In genomic region chr15:48572823-48573222, GRCh38 we compare ENCODE assay signal across 17 cellular contexts.
DNase-seq lines count a peak whose midpoint lies in the region; TF ChIP-seq lines count a peak whose summit lies in the region.
"Had no signal": no experiment of that assay in that cellular context is flagged by ENCODE, and none has a peak within 500 bp of the region (broad histone marks: within the 10 kb centered on the region; RNA-seq: fewer than 3 reads in every experiment).

No MANE protein-coding gene starts in this region.

- H2BK15ac ChIP-seq in mesendoderm (replicated peaks; ENCODE audit: low read depth), result no peak overlapping the region

- H3K27ac ChIP-seq in GM23248 (peak overlapping the region; percentile 49; the same call in 1 of the 2 replicates), mesendoderm (ENCODE audit: low read depth, low read length) (no peak overlapping the region), A673 (ENCODE audit: low read depth, low read length, poor library complexity, severe bottlenecking) (no peak overlapping the region)
- H3K27ac ChIP-seq: A549 had no signal

- peaks cover 87% of the 10 kb centered on the region for H3K36me3 ChIP-seq in GM23248 (ENCODE audit: low read depth)
- no peaks in the 10 kb centered on the region for H3K36me3 ChIP-seq in mesendoderm (ENCODE audit: control insufficient read depth, insufficient read depth, low read length)
- no peaks in the 10 kb centered on the region for H3K36me3 ChIP-seq in A673 (ENCODE audit: insufficient read depth, low read length, poor library complexity, severe bottlenecking)

- intact Hi-C loops in A673 (cut with micrococcal nuclease; ENCODE audit: unreplicated experiment), result no loop called here

- H3K56ac ChIP-seq in mesendoderm (ENCODE audit: low read length), result no peak overlapping the region

- TF ChIP-seq CTCF in HFFc6 (IDR thresholded peaks at IDR 0.05) (no peak), A673 (conservative IDR thresholded peaks at IDR 0.05; ENCODE audit: low read depth, low read length) (no peak)

- H3K18ac ChIP-seq in mesendoderm (ENCODE audit: low read length), result no peak overlapping the region

- no peak overlapping the region for H2AK5ac ChIP-seq in mesendoderm (ENCODE audit: low read length)

- in situ Hi-C loops in GM23248 (cut with MboI), result no loop called here

- peaks cover 2% of the 10 kb centered on the region for H3K27me3 Mint-ChIP-seq in HFFc6 (ENCODE audit: insufficient read depth)

- no peaks in the 10 kb centered on the region for H3K9me3 ChIP-seq in GM23248 (ENCODE audit: low read depth)
- no peaks in the 10 kb centered on the region for H3K9me3 ChIP-seq in A673 (ENCODE audit: low read depth, low read length, poor library complexity, severe bottlenecking)
- H3K9me3 ChIP-seq: A549 had no signal

- no peak overlapping the region for H3K23ac ChIP-seq in mesendoderm (ENCODE audit: low read length)

- no peak overlapping the region for H2BK120ac ChIP-seq in mesendoderm (ENCODE audit: low read depth, low read length)

- H2AFZ ChIP-seq in GM23248, result no peak overlapping the region

- H3K27ac Mint-ChIP-seq in HFFc6, result peak overlapping the region; percentile 34; the same call in 1 of the 2 replicates
- H3K27ac Mint-ChIP-seq: CD4-positive, alpha-beta memory T cell had no signal

- no peaks in the 10 kb centered on the region for H4K20me1 ChIP-seq in GM23248 (ENCODE audit: insufficient read depth)

- no peak overlapping the region for H3K4me3 ChIP-seq in GM23248
- no peak overlapping the region for H3K4me3 ChIP-seq in mesendoderm (ENCODE audit: low read length)
- H3K4me3 ChIP-seq in A673 (ENCODE audit: low read depth, low read length, poor library complexity, severe bottlenecking), result no peak overlapping the region
- H3K4me3 ChIP-seq: A549 had no signal

- no peaks in the 10 kb centered on the region for H3K27me3 ChIP-seq in GM23248 (replicated peaks; ENCODE audit: insufficient read depth)
- H3K27me3 ChIP-seq in mesendoderm (ENCODE audit: insufficient read depth, low read length, poor library complexity), result no peaks in the 10 kb centered on the region
- no peaks in the 10 kb centered on the region for H3K27me3 ChIP-seq in A673 (replicated peaks; ENCODE audit: insufficient read depth, low read depth, low read length, poor library complexity)

- H4K5ac ChIP-seq in mesendoderm (ENCODE audit: low read length), result no peak overlapping the region

- H3F3A ChIP-seq in GM23248 (ENCODE audit: insufficient read depth), result peaks cover 97% of the 10 kb centered on the region

- H3K4ac ChIP-seq in mesendoderm (ENCODE audit: low read depth, low read length), result no peak overlapping the region

- H3K4me1 ChIP-seq in GM23248 (ENCODE audit: insufficient read depth) (peaks cover 32% of the 10 kb centered on the region), mesendoderm (ENCODE audit: control insufficient read depth, low read depth, low read length) (no peaks in the 10 kb centered on the region), A673 (ENCODE audit: insufficient read depth, low read length, poor library complexity, severe bottlenecking) (no peaks in the 10 kb centered on the region)
- H3K4me1 ChIP-seq: A549 had no signal

- H4K8ac ChIP-seq in mesendoderm (ENCODE audit: low read depth, low read length), result no peak overlapping the region

- CTCF ChIA-PET in A673 (lab: Charles Lee), result no interaction called here

- no peak overlapping the region for H3K4me3 Mint-ChIP-seq in HFFc6
- H3K4me3 Mint-ChIP-seq: CD4-positive, alpha-beta memory T cell had no signal

- H3K9me3 Mint-ChIP-seq in HFFc6, result no peaks in the 10 kb centered on the region
- H3K9me3 Mint-ChIP-seq: CD4-positive, alpha-beta memory T cell had no signal

- no peak overlapping the region for H2BK5ac ChIP-seq in mesendoderm (ENCODE audit: low read length)

- H3K9me2 ChIP-seq in GM23248 (ENCODE audit: insufficient read depth), result no peaks in the 10 kb centered on the region

- peaks cover 81% of the 10 kb centered on the region for H3K4me1 Mint-ChIP-seq in HFFc6 (ENCODE audit: low read depth)
- H3K4me1 Mint-ChIP-seq: CD4-positive, alpha-beta memory T cell had no signal

- POLR2A ChIA-PET in A673 (lab: Charles Lee; ENCODE audit: low non-redundant PET), result no interaction called here

- H3K79me2 ChIP-seq in GM23248 (ENCODE audit: insufficient read depth) (peaks cover 100% of the 10 kb centered on the region), mesendoderm (ENCODE audit: control insufficient read depth, insufficient read depth, low read length) (no peaks in the 10 kb centered on the region)

- H3K4me2 ChIP-seq in GM23248 (ENCODE audit: unreplicated experiment) (no peak overlapping the region), mesendoderm (ENCODE audit: low read length) (no peak overlapping the region)
- H3K4me2 ChIP-seq: A549 had no signal

- WGBS in GM23248 (ENCODE audit: low coverage in 1 of 2, low lambda C conversion rate in 2 of 2, missing lambda C conversion rate in 2 of 2), 2 experiments, result 97 to 100% methylated on average over 5 of the region's 5 CpGs
- WGBS in mesendoderm (ENCODE audit: extremely low coverage, insufficient coverage, low lambda C conversion rate), result no CpG with 5 or more reads among the region's 5 CpGs

- no peak for DNase-seq in GM23248
- no peak for DNase-seq in HFFc6
- DNase-seq in mesendoderm, result peak; percentile 55
- DNase-seq in A673 (ENCODE audit: low spot score), result no peak
- no peak for DNase-seq in NCI-H187 (lab: John Stamatoyannopoulos, UW)
- no peak for DNase-seq in SIG-M5 treated with dmso at 0.1 percent for 504 hours (lab: John Stamatoyannopoulos, UW; ENCODE audit: unreplicated experiment)
- DNase-seq: 8988T; C1 segment of cervical spinal cord; Calu3; CD4-positive, alpha-beta memory T cell; COR-L47; DMS53; DMS79 treated with DMSO at 0.1 percent for 48 hours; GF-D8; H7; HCEC 1CT had no signal

- H3K9ac ChIP-seq in GM23248 (no peak overlapping the region), mesendoderm (ENCODE audit: low read length) (no peak overlapping the region)

- peaks cover 81% of the 10 kb centered on the region for H3K36me3 Mint-ChIP-seq in HFFc6 (ENCODE audit: low read depth)
- H3K36me3 Mint-ChIP-seq: CD4-positive, alpha-beta memory T cell had no signal

- H3K79me1 ChIP-seq in mesendoderm (ENCODE audit: low read length), result no peaks in the 10 kb centered on the region

- no TSS peak for BruUV-seq in A673 (replicated peaks; lab: Mats Ljungman, UMichigan)
